9 cellular contexts compared by ENCODE assay signal in genomic region chr17:28747046-28747691, GRCh38. TPM values are rescaled to one million over a fixed set of nuclear protein-coding genes. Genes with fewer than 3 reads are reported as not detected.
A peak's percentile ranks its signal among the peaks of the same experiment; 100 is the strongest.
DNase-seq lines count a peak whose midpoint lies in the region; ATAC-seq and TF ChIP-seq lines count a peak whose summit lies in the region.
"Had no signal": no experiment of that assay in that cellular context is flagged by ENCODE, and none has a peak within 500 bp of the region (broad histone marks: within the 10 kb centered on the region; RNA-seq: fewer than 3 reads in every experiment).

No MANE protein-coding gene starts in this region.

- no TSS peak for BruUV-seq in MCF 10A (replicated peaks; lab: Mats Ljungman, UMichigan)

- TF ChIP-seq POLR2A in vagina (IDR thresholded peaks at IDR 0.05) = no peak

- peak overlapping the region; percentile 95 for H3K27ac ChIP-seq in vagina
- H3K27ac ChIP-seq: KMS-11 had no signal

- peaks cover 0 to 16% of the 10 kb centered on the region in 2 donors for H3K36me3 ChIP-seq in vagina

- H3K27me3 Mint-ChIP-seq in MCF 10A (ENCODE audit: insufficient read depth, unreplicated experiment) (no peaks in the 10 kb centered on the region), mesothelial cell of epicardium (ENCODE audit: low read depth) (no peaks in the 10 kb centered on the region), CD14-positive monocyte (ENCODE audit: low read depth in 3 of 3) (peaks cover 8 to 24% (median 22%) of the 10 kb centered on the region in 3 donors)

- no peaks in the 10 kb centered on the region for H3K9me3 Mint-ChIP-seq in activated naive CD4-positive, alpha-beta T cell treated with anti-CD3 and anti-CD28 coated beads, Interleukin-2, amount 50 U/mL, for 72 hours
- H3K9me3 Mint-ChIP-seq in MCF 10A (ENCODE audit: unreplicated experiment) (no peaks in the 10 kb centered on the region), mesothelial cell of epicardium (no peaks in the 10 kb centered on the region), CD14-positive monocyte (peaks cover 0 to 5% (median 0%) of the 10 kb centered on the region in 7 donors)

- H3K4me3 ChIP-seq in vagina = no peak overlapping the region

- CTCF ChIA-PET in MCF 10A (lab: Yijun Ruan, JAX) = interaction anchor here (1.0 to 15.1 kb wide), 5 partner anchors 12 to 151 kb away, joined by 3 to 365 read pairs (median 4); partner anchors contain the start of genes FLOT2, NEK8 and TLCD1

- H3K27me3 ChIP-seq in vagina = no peaks in the 10 kb centered on the region

- H3K4me1 ChIP-seq in vagina = peaks cover 61% of the 10 kb centered on the region

- DNase-seq in activated naive CD4-positive, alpha-beta T cell treated with anti-CD3 and anti-CD28 coated beads, Interleukin-2, amount 50 U/mL, for 72 hours (ENCODE audit: low spot score in 2 of 2) = no peak
- no peak for DNase-seq in activated naive CD4-positive, alpha-beta T cell treated with Interleukin-2 at 50 U/mL for 16 hours
- DNase-seq in MCF 10A (ENCODE audit: unreplicated experiment) = peak; percentile 88
- no peak for DNase-seq in mesothelial cell of epicardium (ENCODE audit: low spot score in 2 of 2, unreplicated experiment in 2 of 2)
- no peak for DNase-seq in vagina (ENCODE audit: extremely low spot score in 2 of 2)
- no peak for DNase-seq in CD14-positive monocyte (ENCODE audit: low spot score)
- DNase-seq in SW 1271 (lab: John Stamatoyannopoulos, UW) = no peak

- TF ChIP-seq CTCF in MCF 10A (IDR thresholded peaks at IDR 0.05; ENCODE audit: unreplicated experiment) (no peak), mesothelial cell of epicardium (IDR thresholded peaks at IDR 0.05; ENCODE audit: unreplicated experiment) (no peak), vagina (IDR thresholded peaks at IDR 0.05) (no peak), CD14-positive monocyte (IDR thresholded peaks at IDR 0.05) (no peak)

- H3K27ac Mint-ChIP-seq in activated naive CD4-positive, alpha-beta T cell treated with anti-CD3 and anti-CD28 coated beads, Interleukin-2, amount 50 U/mL, for 72 hours = peak overlapping the region; percentile 72 to 86
- peak overlapping the region; percentile 89 for H3K27ac Mint-ChIP-seq in MCF 10A (ENCODE audit: low read depth, unreplicated experiment)
- peak overlapping the region; percentile 98 for H3K27ac Mint-ChIP-seq in mesothelial cell of epicardium
- H3K27ac Mint-ChIP-seq in CD14-positive monocyte = no peak overlapping the region

- POLR2A ChIA-PET in MCF 10A (lab: Yijun Ruan, JAX) = interaction anchor here (1.8 to 17.3 kb wide), 8 partner anchors 16 to 205 kb away, joined by 6 to 1135 read pairs (median 14); partner anchors contain the start of genes DHRS13, NEK8, PHF12 and RPL23A

- peaks cover 11 to 38% of the 10 kb centered on the region in 2 donors for H3K36me3 Mint-ChIP-seq in activated naive CD4-positive, alpha-beta T cell treated with anti-CD3 and anti-CD28 coated beads, Interleukin-2, amount 50 U/mL, for 72 hours
- peaks cover 74% of the 10 kb centered on the region for H3K36me3 Mint-ChIP-seq in MCF 10A (ENCODE audit: insufficient read depth, unreplicated experiment)
- H3K36me3 Mint-ChIP-seq in mesothelial cell of epicardium = peaks cover 3% of the 10 kb centered on the region
- H3K36me3 Mint-ChIP-seq in CD14-positive monocyte = peaks cover 7 to 8% of the 10 kb centered on the region in 2 donors

- no peak for ATAC-seq in activated naive CD4-positive, alpha-beta T cell treated with anti-CD3 and anti-CD28 coated beads, Interleukin-2, amount 50 U/mL, for 72 hours
- no peak for ATAC-seq in GM18520 (IDR thresholded peaks at IDR 0.05; ENCODE audit: unreplicated experiment)

- H3K4me1 Mint-ChIP-seq in MCF 10A (ENCODE audit: insufficient read depth, unreplicated experiment) (peaks cover 19% of the 10 kb centered on the region), mesothelial cell of epicardium (peaks cover 32% of the 10 kb centered on the region), CD14-positive monocyte (peaks cover 17% of the 10 kb centered on the region)

- intact Hi-C loops in MCF 10A (cut with micrococcal nuclease) = no loop called here
- intact Hi-C loops in vagina (cut with DNase I) = no loop called here
- intact Hi-C loops in CD14-positive monocyte (cut with micrococcal nuclease) = loop anchor here in 1 of 2 donors (10.0 kb wide), 1 partner anchor 208 kb away; the partner anchor contains the start of gene PHF12

- H3K4me3 Mint-ChIP-seq in MCF 10A (ENCODE audit: unreplicated experiment) (peak overlapping the region; percentile 91), mesothelial cell of epicardium (peak overlapping the region; percentile 89), CD14-positive monocyte (peak overlapping the region in 1 of 2 donors; percentile 20)

- no peaks in the 10 kb centered on the region for H3K9me3 ChIP-seq in vagina

RNA-seq across cellular contexts. Expression of gene TRAF4, which starts 3.4 kb away (rescaled TPM):
- total RNA-seq in activated naive CD4-positive, alpha-beta T cell treated with anti-CD3 and anti-CD28 coated beads, Interleukin-2, amount 50 U/mL, for 72 hours = 100 to 1,000 TPM in 1 of 2 donors, 10 to 100 TPM in 1; 88.3 to 168 TPM
- total RNA-seq in MCF 10A (2022) (106 and 126 TPM in 2 replicates), mesothelial cell of epicardium (252 to 259 TPM (median 254 TPM) in 3 replicates), vagina (26.5 TPM)
- 1 to 10 TPM in 1 of 2 donors, under 1 TPM in 1; 0.33 to 1.0 TPM for polyA plus RNA-seq in CD14-positive monocyte

RNA-seq across cellular contexts. Expression of gene NEK8, which starts 18.6 kb away (rescaled TPM):
- 1 to 10 TPM; 5.3 to 6.4 TPM for total RNA-seq in activated naive CD4-positive, alpha-beta T cell treated with anti-CD3 and anti-CD28 coated beads, Interleukin-2, amount 50 U/mL, for 72 hours
- total RNA-seq in MCF 10A (2022) (4.5 and 8.6 TPM in 2 replicates), mesothelial cell of epicardium (5.2 to 7.6 TPM (median 5.9 TPM) in 3 replicates), vagina (0.98 TPM)
- 1 to 10 TPM; 2.7 to 3.1 TPM for polyA plus RNA-seq in CD14-positive monocyte

RNA-seq across cellular contexts. Expression of gene TLCD1, which starts 21.1 kb away (rescaled TPM):
- total RNA-seq in activated naive CD4-positive, alpha-beta T cell treated with anti-CD3 and anti-CD28 coated beads, Interleukin-2, amount 50 U/mL, for 72 hours = 10 to 100 TPM in 1 of 2 donors, 1 to 10 TPM in 1; 4.4 to 10.2 TPM
- 13.4 and 18.7 TPM in 2 replicates for total RNA-seq in MCF 10A (2022)
- 2.3 to 3.8 TPM (median 3.3 TPM) in 3 replicates for total RNA-seq in mesothelial cell of epicardium
- 2.9 TPM for total RNA-seq in vagina
- not detected for polyA plus RNA-seq in CD14-positive monocyte

RNA-seq across cellular contexts. Expression of gene RPL23A, which starts 27.4 kb away (rescaled TPM):
- total RNA-seq in activated naive CD4-positive, alpha-beta T cell treated with anti-CD3 and anti-CD28 coated beads, Interleukin-2, amount 50 U/mL, for 72 hours = 1,000 to 10,000 TPM; 2,221 to 2,736 TPM
- total RNA-seq in MCF 10A (2022) = 1,941 and 2,110 TPM in 2 replicates
- 1,669 to 1,804 TPM (median 1,792 TPM) in 3 replicates for total RNA-seq in mesothelial cell of epicardium
- 600 TPM for total RNA-seq in vagina
- polyA plus RNA-seq in CD14-positive monocyte = 1,000 to 10,000 TPM; 1,152 to 1,304 TPM

RNA-seq across cellular contexts. Expression of gene RAB34, which starts 29.5 kb away (rescaled TPM):
- total RNA-seq in activated naive CD4-positive, alpha-beta T cell treated with anti-CD3 and anti-CD28 coated beads, Interleukin-2, amount 50 U/mL, for 72 hours = 10 to 100 TPM; 20.5 to 46.4 TPM
- total RNA-seq in MCF 10A (2022) (90.0 and 105 TPM in 2 replicates), mesothelial cell of epicardium (172 to 181 TPM (median 178 TPM) in 3 replicates), vagina (195 TPM)
- 10 to 100 TPM; 66.7 to 79.1 TPM for polyA plus RNA-seq in CD14-positive monocyte

Comparison
In these comparisons a context has a peak if more than half of its experiments do, and no peak if none do; other contexts are left out.
1. H3K27ac Mint-ChIP-seq: peak in activated naive CD4-positive, alpha-beta T cell treated with anti-CD3 and anti-CD28 coated beads, Interleukin-2, amount 50 U/mL, for 72 hours (2 of 2), MCF 10A (single experiment) and mesothelial cell of epicardium (single experiment); none in CD14-positive monocyte (0 of 7).